In genomic region chr5:150065346-150065745, GRCh38 we compare ENCODE assay signal across 13 cellular contexts. TPM values are rescaled to one million over a fixed set of nuclear protein-coding genes. Genes with fewer than 3 reads are reported as not detected.
DNase-seq lines count a peak whose midpoint lies in the region; ATAC-seq and TF ChIP-seq lines count a peak whose summit lies in the region.
"Had no signal": no experiment of that assay in that cellular context is flagged by ENCODE, and none has a peak within 500 bp of the region (broad histone marks: within the 10 kb centered on the region; RNA-seq: fewer than 3 reads in every experiment).

No MANE protein-coding gene starts in this region.

- H3K27ac Mint-ChIP-seq in stimulated activated effector memory CD8-positive, alpha-beta T cell treated with anti-CD3 and anti-CD28 coated beads, Interleukin-12 subunit alpha, Interleukin-12 subunit beta, amount 100 ng/mL, for 72 hours, result no peak overlapping the region
- H3K27ac Mint-ChIP-seq: natural killer cell had no signal

- H3K4me3 Mint-ChIP-seq in stimulated activated effector memory CD8-positive, alpha-beta T cell treated with anti-CD3 and anti-CD28 coated beads, Interleukin-12 subunit alpha, Interleukin-12 subunit beta, amount 100 ng/mL, for 72 hours, result no peak overlapping the region
- H3K4me3 Mint-ChIP-seq: natural killer cell had no signal

- peaks cover 21% of the 10 kb centered on the region for H3K4me1 Mint-ChIP-seq in stimulated activated effector memory CD8-positive, alpha-beta T cell treated with anti-CD3 and anti-CD28 coated beads, Interleukin-12 subunit alpha, Interleukin-12 subunit beta, amount 100 ng/mL, for 72 hours

- no peaks in the 10 kb centered on the region for H3K36me3 Mint-ChIP-seq in stimulated activated effector memory CD8-positive, alpha-beta T cell treated with anti-CD3 and anti-CD28 coated beads, Interleukin-12 subunit alpha, Interleukin-12 subunit beta, amount 100 ng/mL, for 72 hours
- H3K36me3 Mint-ChIP-seq: natural killer cell had no signal

- peak; percentile 65 for DNase-seq in AG08395 (ENCODE audit: low spot score)
- peak; percentile 96 for DNase-seq in M059J (ENCODE audit: low read depth)
- no peak for DNase-seq in epithelial cell of proximal tubule (ENCODE audit: low read depth)
- DNase-seq in mucosa of gallbladder (ENCODE audit: low spot score), result peak; percentile 23
- no peak for DNase-seq in stimulated activated effector memory CD8-positive, alpha-beta T cell treated with anti-CD3 and anti-CD28 coated beads, Interleukin-12 subunit alpha, Interleukin-12 subunit beta, amount 100 ng/mL, for 72 hours (ENCODE audit: low spot score in 2 of 2)
- DNase-seq: BE2C, natural killer cell, NCI-H187 had no signal

- H3K4me3 ChIP-seq in epithelial cell of proximal tubule (ENCODE audit: low read depth, low read length), result no peak overlapping the region
- H3K4me3 ChIP-seq: PC-9, thoracic aorta had no signal

- ATAC-seq in GM21529 (IDR thresholded peaks at IDR 0.05; ENCODE audit: unreplicated experiment), result no peak
- ATAC-seq in GM19035 (IDR thresholded peaks at IDR 0.05; ENCODE audit: unreplicated experiment), result no peak
- ATAC-seq in GM19455 (IDR thresholded peaks at IDR 0.05; ENCODE audit: unreplicated experiment), result no peak
- no peak for ATAC-seq in stimulated activated effector memory CD8-positive, alpha-beta T cell treated with anti-CD3 and anti-CD28 coated beads, Interleukin-12 subunit alpha, Interleukin-12 subunit beta, amount 100 ng/mL, for 72 hours
- ATAC-seq: natural killer cell had no signal

- TF ChIP-seq CTCF in epithelial cell of proximal tubule (conservative IDR thresholded peaks at IDR 0.05; ENCODE audit: low read depth, low read length), result peak; percentile 7

- H3K9me3 Mint-ChIP-seq in stimulated activated effector memory CD8-positive, alpha-beta T cell treated with anti-CD3 and anti-CD28 coated beads, Interleukin-12 subunit alpha, Interleukin-12 subunit beta, amount 100 ng/mL, for 72 hours, result no peaks in the 10 kb centered on the region
- H3K9me3 Mint-ChIP-seq: natural killer cell had no signal

RNA-seq across cellular contexts. Expression of gene CSF1R, which starts 21.0 kb away (rescaled TPM):
- 0.22 and 2.4 TPM in 2 replicates for total RNA-seq in M059J (2014; rRNA removed; shearing (Covaris generic))
- total RNA-seq in epithelial cell of proximal tubule (not detected in 2 replicates), mucosa of gallbladder (91.9 TPM)

Comparison
In these comparisons a context has a peak if more than half of its experiments do, and no peak if none do; other contexts are left out.
1. DNase-seq: peak in AG08395 (single experiment), M059J (single experiment) and mucosa of gallbladder (single experiment); none in epithelial cell of proximal tubule (single experiment) and stimulated activated effector memory CD8-positive, alpha-beta T cell treated with anti-CD3 and anti-CD28 coated beads, Interleukin-12 subunit alpha, Interleukin-12 subunit beta, amount 100 ng/mL, for 72 hours (0 of 2).
2. RNA of gene CSF1R, which starts 21.0 kb away (total RNA-seq): 91.9 TPM in mucosa of gallbladder (single experiment); 0.22 to 2.4 TPM in M059J and not detected in epithelial cell of proximal tubule; every median in the first group is over 10 times any median in the second.